Comparison of ENCODE assay signal across 19 cellular contexts in the genomic region with DNA sequence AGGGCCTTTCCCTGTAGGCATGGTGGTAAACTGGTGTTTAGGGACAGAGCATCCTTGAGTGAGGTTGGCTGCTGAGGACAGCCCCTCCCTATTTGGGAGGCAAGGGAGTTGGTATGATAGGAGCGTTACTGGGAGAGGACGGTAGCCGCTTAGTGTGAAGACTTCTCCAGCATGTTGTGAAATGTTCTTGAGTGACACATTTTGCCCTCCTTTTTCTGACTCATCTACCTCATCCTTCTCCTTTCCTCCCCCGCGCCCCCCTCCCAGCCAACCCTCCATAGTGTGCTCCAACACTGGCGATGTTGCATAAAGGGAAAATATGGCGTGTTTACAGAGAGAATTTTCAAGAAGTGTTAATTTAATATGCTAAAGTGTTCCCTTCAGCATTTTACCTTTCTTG.
"Had no signal": no experiment of that assay in that cellular context is flagged by ENCODE, and none has a peak within 500 bp of the region (broad histone marks: within the 10 kb centered on the region; RNA-seq: fewer than 3 reads in every experiment).

No MANE protein-coding gene starts in this region.

- ATAC-seq: gastroesophageal sphincter; right cardiac atrium; stimulated activated effector memory CD8-positive, alpha-beta T cell treated with anti-CD3 and anti-CD28 coated beads, Interleukin-12 subunit alpha, Interleukin-12 subunit beta, amount 100 ng/mL, for 72 hours; stimulated activated naive CD8-positive, alpha-beta T cell treated with anti-CD3 and anti-CD28 coated beads, Interleukin-15, Interleukin-2, amounts not matched to agents 100 U/mL and 50 U/mL, for 24 hours had no signal

- H3K4me3 ChIP-seq: esophagus muscularis mucosa, gastroesophageal sphincter, hepatocyte, suprapubic skin, tibial artery, upper lobe of left lung, uterus had no signal

- DNase-seq: effector memory CD4-positive, alpha-beta T cell; foreskin fibroblast; kidney; left cardiac atrium; mesendoderm; naive B cell; posterior cingulate gyrus; right cardiac atrium; stimulated activated CD4-positive, alpha-beta T cell treated with anti-CD3 and anti-CD28 coated beads, Interleukin-4, amount 100 ng/mL, for 1 hour; stimulated activated CD8-positive, alpha-beta memory T cell treated with anti-CD3 and anti-CD28 coated beads, Interleukin-4, amount 100 ng/mL, for 48 hours; stimulated activated naive CD8-positive, alpha-beta T cell treated with anti-CD3 and anti-CD28 coated beads, Interleukin-15, Interleukin-2, amounts not matched to agents 100 U/mL and 50 U/mL, for 24 hours; tibial artery; upper lobe of left lung; uterus had no signal
